Comparison of ENCODE assay signal across 8 cellular contexts in the genomic region with DNA sequence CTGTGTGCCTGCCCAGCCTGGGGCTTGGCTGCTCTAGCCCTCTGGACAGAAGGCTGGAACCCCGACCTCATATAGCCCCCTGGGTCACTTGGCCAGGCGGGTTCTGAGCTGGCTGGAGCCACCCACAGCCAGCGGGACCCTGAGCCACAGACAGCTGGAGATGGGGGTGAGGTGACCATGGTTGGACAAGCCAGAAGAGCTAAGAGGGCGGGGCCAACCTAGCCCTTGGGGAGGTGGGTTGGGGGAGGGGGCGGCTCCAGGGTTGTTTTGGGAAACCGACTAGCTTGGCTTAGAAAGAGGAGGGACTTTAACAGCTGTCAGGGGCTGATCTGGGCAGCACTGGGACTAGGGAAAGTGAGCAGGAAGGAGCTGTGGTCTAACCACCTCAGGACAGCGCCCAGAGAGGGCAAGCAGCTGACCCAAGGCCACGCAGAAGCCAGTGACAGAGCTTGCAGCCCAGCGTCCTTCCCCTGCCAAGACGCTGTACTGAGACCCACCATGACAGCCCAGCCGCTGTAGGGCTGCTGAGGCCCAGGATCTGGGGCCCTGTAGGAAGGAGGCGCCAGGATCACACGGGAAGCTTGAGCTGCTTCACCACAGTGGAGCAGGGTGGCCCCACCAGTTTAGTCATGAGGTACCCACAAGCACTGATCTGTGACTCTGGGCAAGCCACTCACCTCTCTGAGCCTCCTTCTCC. TPM values are rescaled to one million over a fixed set of nuclear protein-coding genes. Genes with fewer than 3 reads are reported as not detected.
DNase-seq lines count a peak whose midpoint lies in the region; ATAC-seq and TF ChIP-seq lines count a peak whose summit lies in the region.
"Had no signal": no experiment of that assay in that cellular context is flagged by ENCODE, and none has a peak within 500 bp of the region (broad histone marks: within the 10 kb centered on the region; RNA-seq: fewer than 3 reads in every experiment).

No MANE protein-coding gene starts in this region.

- no peaks in the 10 kb centered on the region for H3K9me3 ChIP-seq in NT2/D1 (ENCODE audit: insufficient read depth, low read length)
- H3K9me3 ChIP-seq in thoracic aorta, result no peaks in the 10 kb centered on the region
- no peaks in the 10 kb centered on the region for H3K9me3 ChIP-seq in CD8-positive, alpha-beta memory T cell (ENCODE audit: low read length)

- H3K4me3 ChIP-seq in NT2/D1 (ENCODE audit: insufficient read length, low read depth) (no peak overlapping the region), thoracic aorta (peak overlapping the region; percentile 74)
- H3K4me3 ChIP-seq in CD8-positive, alpha-beta memory T cell (ENCODE audit: low read length), result no peak overlapping the region

- H3K9me3 Mint-ChIP-seq in CD8-positive, alpha-beta memory T cell, result no peaks in the 10 kb centered on the region

- H3K36me3 Mint-ChIP-seq in CD8-positive, alpha-beta memory T cell, result no peaks in the 10 kb centered on the region

- POLR2A ChIA-PET in CD8-positive, alpha-beta memory T cell (lab: Charles Lee), result no interaction called here

- CTCF ChIA-PET in CD8-positive, alpha-beta memory T cell (lab: Charles Lee), result no interaction called here

- peaks cover 4 to 9% (median 6%) of the 10 kb centered on the region in 3 donors for H3K4me1 Mint-ChIP-seq in CD8-positive, alpha-beta memory T cell

- DNase-seq in NT2/D1 (ENCODE audit: low read depth, low spot score) (no peak), medulla oblongata (ENCODE audit: extremely low spot score) (peak; percentile 20), thoracic aorta (ENCODE audit: low spot score) (no peak), EL (no peak), NCI-H146 (lab: John Stamatoyannopoulos, UW) (no peak)
- no peak for DNase-seq in CD8-positive, alpha-beta memory T cell
- DNase-seq: stimulated activated CD4-positive, alpha-beta T cell treated with anti-CD3 and anti-CD28 coated beads, Interleukin-4, amount 100 ng/mL, for 1 hour had no signal

- H3K4me3 Mint-ChIP-seq in CD8-positive, alpha-beta memory T cell, result no peak overlapping the region

- H3K4me1 ChIP-seq in NT2/D1 (ENCODE audit: insufficient read depth, insufficient read length) (peaks cover 47% of the 10 kb centered on the region), thoracic aorta (ENCODE audit: control insufficient read depth in 1 of 2, low read depth in 2 of 2) (peaks cover 2 to 40% of the 10 kb centered on the region in 2 donors)
- H3K4me1 ChIP-seq in CD8-positive, alpha-beta memory T cell (ENCODE audit: insufficient read depth, low read length), result no peaks in the 10 kb centered on the region

- H3K27ac Mint-ChIP-seq in CD8-positive, alpha-beta memory T cell, result no peak overlapping the region

- no peak for ATAC-seq in thoracic aorta (ENCODE audit: insufficient number of reproducible peaks, low FRiP score, low read depth)

- H3K36me3 ChIP-seq in NT2/D1 (ENCODE audit: insufficient read depth, insufficient read length, low read length), result peaks cover 40% of the 10 kb centered on the region
- no peaks in the 10 kb centered on the region for H3K36me3 ChIP-seq in thoracic aorta
- no peaks in the 10 kb centered on the region for H3K36me3 ChIP-seq in CD8-positive, alpha-beta memory T cell (ENCODE audit: insufficient read depth, low read length)

- H3K27ac ChIP-seq in cingulate gyrus (ENCODE audit: low read depth, low read length), result peak overlapping the region; percentile 47
- H3K27ac ChIP-seq in thoracic aorta, result peak overlapping the region; percentile 28 to 30
- H3K27ac ChIP-seq in CD8-positive, alpha-beta memory T cell (ENCODE audit: low read depth, low read length), result no peak overlapping the region

- H3K27me3 ChIP-seq in NT2/D1 (ENCODE audit: insufficient read depth, insufficient read length) (no peaks in the 10 kb centered on the region), thoracic aorta (replicated peaks; ENCODE audit: insufficient read depth) (no peaks in the 10 kb centered on the region)
- peaks cover 32% of the 10 kb centered on the region for H3K27me3 ChIP-seq in CD8-positive, alpha-beta memory T cell (ENCODE audit: insufficient read depth, low read length, poor library complexity, severe bottlenecking)

- TF ChIP-seq CTCF in thoracic aorta (IDR thresholded peaks at IDR 0.05), result no peak

- peak overlapping the region; percentile 97 for H3K9ac ChIP-seq in NT2/D1 (ENCODE audit: insufficient read length, low read depth)

- peaks cover 22 to 41% of the 10 kb centered on the region in 2 donors for H3K27me3 Mint-ChIP-seq in CD8-positive, alpha-beta memory T cell

RNA-seq across cellular contexts. Expression of a gene that starts 2.2 kb away (rescaled TPM):
- 10 to 100 TPM; 18.8 to 21.9 TPM for total RNA-seq in thoracic aorta
- under 1 TPM; 0.27 to 0.48 TPM for total RNA-seq in CD8-positive, alpha-beta memory T cell
- not detected for polyA plus RNA-seq in CD8-positive, alpha-beta memory T cell

RNA-seq across cellular contexts. Expression of a gene that starts 26.8 kb away (rescaled TPM):
- total RNA-seq in thoracic aorta, result 10 to 100 TPM; 44.3 to 55.0 TPM
- 10 to 100 TPM; 69.2 to 69.5 TPM for total RNA-seq in CD8-positive, alpha-beta memory T cell
- 21.3 TPM for polyA plus RNA-seq in CD8-positive, alpha-beta memory T cell

Comparison
In these comparisons a context has a peak if more than half of its experiments do, and no peak if none do; other contexts are left out.
1. RNA of a gene that starts 2.2 kb away (total RNA-seq): 18.8 to 21.9 TPM in thoracic aorta; 0.27 to 0.48 TPM in CD8-positive, alpha-beta memory T cell; every median in the first group is over 10 times any median in the second.